ENCODE assay signal across 22 cellular contexts in genomic region chr4:85452073-85452764, GRCh38. TPM values are rescaled to one million over a fixed set of nuclear protein-coding genes. Genes with fewer than 3 reads are reported as not detected.
DNase-seq lines count a peak whose midpoint lies in the region; ATAC-seq and TF ChIP-seq lines count a peak whose summit lies in the region.
"Had no signal": no experiment of that assay in that cellular context is flagged by ENCODE, and none has a peak within 500 bp of the region (broad histone marks: within the 10 kb centered on the region; RNA-seq: fewer than 3 reads in every experiment).

No MANE protein-coding gene starts in this region.

- H3K9me3 Mint-ChIP-seq in mesothelial cell of epicardium, result no peaks in the 10 kb centered on the region
- H3K9me3 Mint-ChIP-seq in stimulated activated memory B cell treated with anti-CD40 and anti-IgM and Interleukin-4, amounts not matched to agents 10 μg/mL and 1 μg/mL and 100 μg/mL, for 72 hours, result no peaks in the 10 kb centered on the region
- H3K9me3 Mint-ChIP-seq: CD8-positive, alpha-beta T cell; IgD-negative memory B cell had no signal

- no peak overlapping the region for H3K27ac ChIP-seq in liver (ENCODE audit: low read depth in 1 of 2, low read length in 2 of 2)
- no peak overlapping the region for H3K27ac ChIP-seq in right lobe of liver
- H3K27ac ChIP-seq in VCaP, result peak overlapping the region; percentile 33
- H3K27ac ChIP-seq: BLaER1 treated with 17β-estradiol and CSF1 and Interleukin-3, amounts not matched to agents 10 nM and 100 nM; HL-60; PC-9; SJCRH30 had no signal

- H3K27me3 ChIP-seq in liver (ENCODE audit: control insufficient read depth in 4 of 4, insufficient read depth in 4 of 4, low read length in 3 of 4) (peaks cover 0 to 3% (median 0%) of the 10 kb centered on the region in 4 donors), right lobe of liver (no peaks in the 10 kb centered on the region)
- H3K27me3 ChIP-seq: BLaER1 treated with 17β-estradiol and CSF1 and Interleukin-3, amounts not matched to agents 10 nM and 100 nM; MG63; SJCRH30 had no signal

- no peaks in the 10 kb centered on the region for H3K27me3 Mint-ChIP-seq in mesothelial cell of epicardium (ENCODE audit: low read depth)
- no peaks in the 10 kb centered on the region for H3K27me3 Mint-ChIP-seq in stimulated activated memory B cell treated with anti-CD40 and anti-IgM and Interleukin-4, amounts not matched to agents 10 μg/mL and 1 μg/mL and 100 μg/mL, for 72 hours
- H3K27me3 Mint-ChIP-seq: IgD-negative memory B cell had no signal

- H3K4me3 ChIP-seq in liver (ENCODE audit: low read depth in 1 of 3, low read length in 3 of 3), result no peak overlapping the region
- H3K4me3 ChIP-seq in right lobe of liver, result no peak overlapping the region
- H3K4me3 ChIP-seq: BLaER1 treated with 17β-estradiol and CSF1 and Interleukin-3, amounts not matched to agents 10 nM and 100 nM; MG63; PC-9; SJCRH30 had no signal

- H3K9me3 ChIP-seq in liver (ENCODE audit: control insufficient read depth in 4 of 4, low read length in 3 of 4), result no peaks in the 10 kb centered on the region
- H3K9me3 ChIP-seq in right lobe of liver, result no peaks in the 10 kb centered on the region
- H3K9me3 ChIP-seq: MG63, SJCRH30 had no signal

- TF ChIP-seq RAD21 in liver (IDR thresholded peaks at IDR 0.05), result no peak

- intact Hi-C loops in right lobe of liver (cut with DNase I), result no loop called here

- no peak overlapping the region for H3K9ac ChIP-seq in liver (ENCODE audit: low read depth in 1 of 2, low read length in 2 of 2)
- H3K9ac ChIP-seq: BLaER1 treated with 17β-estradiol and CSF1 and Interleukin-3, amounts not matched to agents 10 nM and 100 nM had no signal

- peaks cover 35% of the 10 kb centered on the region for H3K4me1 Mint-ChIP-seq in mesothelial cell of epicardium
- H3K4me1 Mint-ChIP-seq in stimulated activated memory B cell treated with anti-CD40 and anti-IgM and Interleukin-4, amounts not matched to agents 10 μg/mL and 1 μg/mL and 100 μg/mL, for 72 hours, result peaks cover 47% of the 10 kb centered on the region

- DNase-seq in right lobe of liver (no peak), mesothelial cell of epicardium (ENCODE audit: low spot score in 2 of 2, unreplicated experiment in 2 of 2) (no peak), RPMI8226 (no peak), DMS53 treated with DMSO at 0.1 percent for 48 hours (lab: John Stamatoyannopoulos, UW; ENCODE audit: unreplicated experiment) (no peak)
- DNase-seq: Calu3; CD8-positive, alpha-beta T cell; HCEC 1CT; Karpas-422; MG63; NCI-H1048; NCI-H2081; NCI-H774; PC-9; SJCRH30; SW 1271 had no signal

- H3K4me3 Mint-ChIP-seq in mesothelial cell of epicardium, result no peak overlapping the region
- no peak overlapping the region for H3K4me3 Mint-ChIP-seq in stimulated activated memory B cell treated with anti-CD40 and anti-IgM and Interleukin-4, amounts not matched to agents 10 μg/mL and 1 μg/mL and 100 μg/mL, for 72 hours
- H3K4me3 Mint-ChIP-seq: CD8-positive, alpha-beta T cell; IgD-negative memory B cell had no signal

- H3K4me1 ChIP-seq in liver (ENCODE audit: control insufficient read depth in 4 of 4, insufficient read depth in 4 of 4, low read length in 3 of 4) (no peaks in the 10 kb centered on the region), right lobe of liver (no peaks in the 10 kb centered on the region)
- H3K4me1 ChIP-seq: BLaER1 treated with 17β-estradiol and CSF1 and Interleukin-3, amounts not matched to agents 10 nM and 100 nM; SJCRH30 had no signal

- no peaks in the 10 kb centered on the region for H3K36me3 Mint-ChIP-seq in mesothelial cell of epicardium
- H3K36me3 Mint-ChIP-seq in stimulated activated memory B cell treated with anti-CD40 and anti-IgM and Interleukin-4, amounts not matched to agents 10 μg/mL and 1 μg/mL and 100 μg/mL, for 72 hours, result no peaks in the 10 kb centered on the region
- H3K36me3 Mint-ChIP-seq: CD8-positive, alpha-beta T cell; IgD-negative memory B cell had no signal

- H3K36me3 ChIP-seq in liver (ENCODE audit: control insufficient read depth in 4 of 4, insufficient read depth in 3 of 4, low read depth in 1 of 4, low read length in 3 of 4) (no peaks in the 10 kb centered on the region), right lobe of liver (no peaks in the 10 kb centered on the region)
- H3K36me3 ChIP-seq: BLaER1 treated with 17β-estradiol and CSF1 and Interleukin-3, amounts not matched to agents 10 nM and 100 nM; MG63; SJCRH30 had no signal

- ATAC-seq in right lobe of liver (no peak), HG03039 (IDR thresholded peaks at IDR 0.05; ENCODE audit: unreplicated experiment) (no peak)
- no peak for ATAC-seq in stimulated activated memory B cell treated with anti-CD40 and anti-IgM and Interleukin-4, amounts not matched to agents 10 μg/mL and 1 μg/mL and 100 μg/mL, for 72 hours
- ATAC-seq: CD8-positive, alpha-beta T cell had no signal

- no peak for TF ChIP-seq POLR2A in right lobe of liver (IDR thresholded peaks at IDR 0.05)

- peak overlapping the region; percentile 49 for H3K27ac Mint-ChIP-seq in mesothelial cell of epicardium
- H3K27ac Mint-ChIP-seq in stimulated activated memory B cell treated with anti-CD40 and anti-IgM and Interleukin-4, amounts not matched to agents 10 μg/mL and 1 μg/mL and 100 μg/mL, for 72 hours, result peak overlapping the region; percentile 42
- H3K27ac Mint-ChIP-seq: CD8-positive, alpha-beta T cell; IgD-negative memory B cell had no signal

- TF ChIP-seq CTCF in liver (IDR thresholded peaks at IDR 0.05; ENCODE audit: low read depth, low read length, missing input control), result no peak
- TF ChIP-seq CTCF in right lobe of liver (IDR thresholded peaks at IDR 0.05), result no peak
- no peak for TF ChIP-seq CTCF in VCaP (conservative IDR thresholded peaks at IDR 0.05)
- no peak for TF ChIP-seq CTCF in mesothelial cell of epicardium (IDR thresholded peaks at IDR 0.05; ENCODE audit: unreplicated experiment)

- 56% methylated on average over 3 of the region's 3 CpGs for WGBS in liver
- 30% methylated on average over 3 of the region's 3 CpGs for WGBS in right lobe of liver (ENCODE audit: insufficient coverage, low coverage, low lambda C conversion rate, missing lambda C conversion rate)

TF ChIP-seq in liver, 16 proteins besides CTCF, POLR2A, EP300 and RAD21:
- peak; percentile 48 for TF ChIP-seq NR2F2 (IDR thresholded peaks at IDR 0.05)
- TF ChIP-seq HNF4A (conservative IDR thresholded peaks at IDR 0.05), result no peak

RNA-seq across cellular contexts. Expression of gene ARHGAP24, which starts 22.7 kb away (rescaled TPM):
- total RNA-seq in liver (10 to 100 TPM in 1 of 2 donors, 1 to 10 TPM in 1; 1.8 to 15.2 TPM), right lobe of liver (1 to 10 TPM; 4.0 to 7.3 (median 6.1) TPM), mesothelial cell of epicardium (15.0 to 16.7 TPM (median 15.2 TPM) in 3 replicates)
- 1 to 10 TPM; 2.1 to 4.5 TPM for polyA plus RNA-seq in liver
